Comparison of ENCODE assay signal across 8 cellular contexts in the genomic region with DNA sequence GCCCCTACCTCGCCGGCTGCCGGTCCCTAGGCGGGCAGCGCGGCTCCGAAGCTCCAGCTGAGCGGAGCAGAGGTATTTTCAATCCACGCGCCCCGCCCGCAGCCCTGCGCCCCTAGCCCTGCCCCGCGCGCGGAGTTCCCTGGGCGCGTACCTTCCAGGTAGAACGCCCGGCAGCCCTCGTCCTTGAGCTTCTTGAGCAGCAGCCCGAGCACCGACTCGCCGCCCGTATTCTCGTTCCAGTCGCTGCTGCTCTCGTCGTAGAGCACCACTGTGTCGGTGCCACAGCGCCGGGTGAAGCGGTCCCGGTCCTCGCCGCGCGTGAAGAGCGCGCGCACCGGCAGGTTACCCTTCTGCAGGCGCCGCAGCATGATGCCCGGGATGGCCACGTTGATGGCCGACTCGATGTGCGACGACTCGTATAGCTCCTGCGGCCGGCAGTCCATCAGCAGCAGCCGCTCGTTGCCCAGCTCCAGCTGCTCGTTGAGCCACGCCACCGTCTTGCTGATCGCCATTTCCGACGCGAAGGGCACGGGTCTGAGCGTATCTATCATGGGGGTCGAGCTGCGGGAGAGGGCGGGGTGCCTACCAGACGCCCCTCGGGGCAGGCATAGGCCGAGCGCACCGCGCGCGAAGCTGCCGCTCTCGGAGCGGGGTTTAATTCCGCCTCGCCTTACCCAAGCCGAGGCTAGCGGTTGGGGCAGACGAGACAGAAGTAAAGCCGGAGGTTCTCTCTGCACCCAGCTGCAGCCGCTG. TPM values are rescaled to one million over a fixed set of nuclear protein-coding genes. Genes with fewer than 3 reads are reported as not detected.
DNase-seq lines count a peak whose midpoint lies in the region; FAIRE-seq lines count a peak whose summit lies in the region.

No MANE protein-coding gene starts in this region.

- no peak for FAIRE-seq in urothelium cell line (lab: Jason Lieb, UNC)

- peaks cover 8% of the 10 kb centered on the region for H3K36me3 ChIP-seq in H7 (replicated peaks; ENCODE audit: control insufficient read depth, insufficient read depth, low read length)

- intact Hi-C loops in posterior vena cava (cut with DNase I) = loop anchor here (5.0 to 10.0 kb wide), 4 partner anchors 101 to 189 kb away; a partner anchor contains a TSS

- H3K4me3 ChIP-seq in H7 (ENCODE audit: insufficient read depth, low read depth, low read length) = peak overlapping the region; percentile 88

- DNase-seq in D341Med (ENCODE audit: low spot score) (peak; percentile 60), H7 (peak; percentile 67), NCI-H774 (lab: John Stamatoyannopoulos, UW) (peak; percentile 59), activated gamma-delta T cell treated with Interleukin-2 at 50 U/mL for 16 hours (peak; percentile 36), germinal center (ENCODE audit: low spot score) (peak; percentile 59), posterior vena cava (ENCODE audit: low spot score) (peak; percentile 86), urothelium cell line (ENCODE audit: low spot score) (no peak), amniotic stem cell (lab: John Stamatoyannopoulos, UW) (no peak)

- peaks cover 31% of the 10 kb centered on the region for H3K27me3 ChIP-seq in H7 (ENCODE audit: control insufficient read depth, insufficient read depth, low read length)

RNA-seq across cellular contexts. Expression of a gene that starts 0.6 kb away (rescaled TPM):
- total RNA-seq in H7 (2014; rRNA removed; shearing (Covaris generic)) = 106 and 112 TPM in 2 replicates
- total RNA-seq in posterior vena cava = 10 to 100 TPM; 42.2 to 49.6 TPM

Comparison
In these comparisons a context has a peak if more than half of its experiments do, and no peak if none do; other contexts are left out.
1. DNase-seq: peak in D341Med (single experiment), H7 (single experiment), NCI-H774 (single experiment), activated gamma-delta T cell treated with Interleukin-2 at 50 U/mL for 16 hours (single experiment), germinal center (single experiment) and posterior vena cava (single experiment); none in urothelium cell line (single experiment) and amniotic stem cell (single experiment).